1 cellular context compared by ENCODE assay signal in the genomic region with DNA sequence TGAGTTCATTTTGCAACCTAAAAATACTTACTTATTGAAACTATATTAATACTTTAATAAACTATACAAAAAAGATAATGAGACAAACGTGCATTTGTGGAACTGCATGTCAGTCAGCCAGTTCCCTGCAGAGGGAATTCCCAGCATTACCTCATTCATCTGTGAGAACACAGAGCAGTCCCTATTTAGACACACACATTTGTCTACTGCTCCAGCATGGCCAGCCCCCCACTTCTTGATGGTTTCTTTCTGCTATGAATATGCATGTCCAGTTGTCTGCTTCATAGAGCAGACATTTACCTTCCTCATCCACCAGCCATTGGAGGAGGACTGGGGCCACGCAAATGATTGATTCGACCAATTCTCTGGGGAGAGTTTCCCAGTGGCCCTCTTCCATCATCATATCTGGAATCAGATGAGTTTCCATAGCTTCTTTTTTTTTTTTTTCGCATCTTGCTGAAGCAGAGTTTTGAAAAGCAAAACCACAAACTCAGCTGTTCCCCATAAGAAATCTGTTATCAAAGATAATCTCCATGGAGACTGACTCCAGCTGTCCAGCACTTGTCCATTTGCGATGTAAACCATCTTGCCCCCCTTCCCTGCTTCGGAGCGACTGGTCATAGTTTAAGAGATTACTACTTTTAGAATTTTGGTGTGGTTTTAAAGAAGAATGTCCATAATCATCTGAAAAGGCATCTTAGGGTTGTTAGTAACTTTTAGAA.
TF ChIP-seq lines count a peak whose summit lies in the region.

No MANE protein-coding gene starts in this region.

TF ChIP-seq in HEK293, 187 proteins besides CTCF, POLR2A, EP300 and RAD21 (continued from another document):
- peak; percentile 66 for TF ChIP-seq REST (tag by site-specific recombination; IDR thresholded peaks at IDR 0.05)
